8 cellular contexts compared by ENCODE assay signal in the genomic region with DNA sequence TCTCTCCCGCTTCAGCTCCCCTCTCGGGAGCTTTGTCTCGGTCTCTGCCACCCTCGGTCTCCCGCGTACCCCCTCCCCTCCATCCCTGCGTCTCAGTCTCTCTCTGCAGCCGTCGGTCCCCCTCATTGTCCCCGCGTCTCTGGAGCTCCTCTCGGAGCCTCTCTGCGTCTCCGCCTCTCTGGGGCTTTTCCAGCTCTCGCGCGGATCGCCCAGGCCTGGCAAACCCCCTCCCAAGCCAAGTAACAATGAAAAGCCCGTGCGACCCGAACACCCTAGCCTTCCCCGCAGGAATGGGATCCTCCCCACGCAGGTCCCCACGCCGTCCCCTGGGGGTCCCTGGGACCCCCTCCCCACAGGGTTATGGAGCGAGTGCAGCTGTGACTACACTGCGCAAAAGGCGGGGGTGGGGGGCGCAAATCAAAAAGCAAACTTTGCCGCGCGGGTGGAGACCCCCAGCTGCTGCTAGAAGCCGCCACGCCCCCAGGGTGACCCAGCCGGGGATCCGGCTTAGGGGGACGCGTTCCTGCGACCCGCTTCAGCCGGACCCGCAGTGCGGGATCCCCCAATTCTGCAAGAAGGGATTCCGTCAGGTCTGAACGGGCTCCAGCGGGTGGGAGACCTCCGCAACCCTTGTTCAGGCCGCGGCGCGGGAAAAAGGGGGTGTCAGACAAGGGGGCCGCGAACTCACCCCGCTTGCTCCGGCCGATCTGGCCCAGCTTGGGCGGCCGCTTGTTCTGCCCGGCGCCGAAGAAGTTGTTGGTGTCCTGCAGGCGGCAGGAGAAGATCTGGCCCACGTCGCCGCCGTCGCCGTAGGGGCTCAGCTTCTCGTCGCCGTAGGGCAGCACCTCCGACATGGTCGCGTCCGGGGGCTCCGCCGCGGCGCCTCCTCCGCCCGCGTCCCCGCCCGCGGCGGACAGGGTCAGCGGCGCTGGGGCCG. TPM values are rescaled to one million over a fixed set of nuclear protein-coding genes. Genes with fewer than 3 reads are reported as not detected.
DNase-seq lines count a peak whose midpoint lies in the region; ATAC-seq, FAIRE-seq and TF ChIP-seq lines count a peak whose summit lies in the region.

No MANE protein-coding gene starts in this region.

- H3K4me3 ChIP-seq in astrocyte of the cerebellum (ENCODE audit: low read depth, low read length) (peak overlapping the region; percentile 87), kidney epithelial cell (ENCODE audit: low read depth, low read length) (peak overlapping the region; percentile 92)

- no peak for TF ChIP-seq POLR2A in GM12891 (IDR thresholded peaks at IDR 0.05; ENCODE audit: low read depth, low read length)

- peak overlapping the region; percentile 95 for H3K27ac ChIP-seq in substantia nigra (ENCODE audit: low read depth, low read length, poor library complexity, severe bottlenecking)

- no peak for ATAC-seq in GM21786 (IDR thresholded peaks at IDR 0.05; ENCODE audit: unreplicated experiment)

- FAIRE-seq in GM12891 (lab: Jason Lieb, UNC), result no peak

- in situ Hi-C loops in astrocyte of the cerebellum (cut with HindIII; ENCODE audit: low sequenced_read_pairs), result no loop called here

- no peaks in the 10 kb centered on the region for H3K36me3 ChIP-seq in kidney epithelial cell (ENCODE audit: control insufficient read depth, insufficient read depth, low read length)

- H3K27me3 ChIP-seq in kidney epithelial cell (ENCODE audit: control insufficient read depth, insufficient read depth, low read length), result no peaks in the 10 kb centered on the region

- TF ChIP-seq CTCF in astrocyte of the cerebellum (IDR thresholded peaks at IDR 0.05; ENCODE audit: low read depth, low read length, missing control alignments) (no peak), kidney epithelial cell (IDR thresholded peaks at IDR 0.05; ENCODE audit: insufficient read depth, low read length, poor library complexity, severe bottlenecking) (no peak)

- DNase-seq in activated CD8-positive, alpha-beta memory T cell treated with anti-CD3 and anti-CD28 coated beads for 24 hours, result peak; percentile 68
- no peak for DNase-seq in activated CD8-positive, alpha-beta memory T cell treated with anti-CD3 and anti-CD28 coated beads, Interleukin-2, amount 50 U/mL, for 48 hours
- DNase-seq in astrocyte of the cerebellum (ENCODE audit: low read depth) (no peak), kidney epithelial cell (ENCODE audit: low read depth) (no peak), substantia nigra (lab: John Stamatoyannopoulos, UW) (peak in 14 of 49 donors; percentile 13 to 66 (median 36)), HuH-7.5 (ENCODE audit: low spot score) (no peak), GM12891 (ENCODE audit: insufficient read length, low spot score) (no peak)

TF ChIP-seq in GM12891, 5 proteins besides CTCF, POLR2A, EP300 and RAD21:
- no peak for TF ChIP-seq POU2F2 (IDR thresholded peaks at IDR 0.05; ENCODE audit: low read depth, low read length)
- TF ChIP-seq TAF1 (IDR thresholded peaks at IDR 0.05; ENCODE audit: low read depth, low read length), result no peak
- no peak for TF ChIP-seq POLR2AphosphoS5 (IDR thresholded peaks at IDR 0.05; ENCODE audit: low read depth, low read length)
- no peak for TF ChIP-seq SPI1 (IDR thresholded peaks at IDR 0.05; ENCODE audit: low read depth, low read length)
- no peak for TF ChIP-seq PAX5 (IDR thresholded peaks at IDR 0.05; ENCODE audit: insufficient read depth, low read length, severe bottlenecking)

RNA-seq across cellular contexts. Expression of a gene that starts 1.2 kb away (rescaled TPM):
- 39.8 and 42.6 TPM in 2 replicates for total RNA-seq in kidney epithelial cell
- polyA plus RNA-seq in GM12891 (2012; ENCODE audit: low read depth, missing spikeins), result 0.04 TPM

RNA-seq across cellular contexts. Expression of a gene that starts 23.2 kb away (rescaled TPM):
- 43.0 and 46.5 TPM in 2 replicates for total RNA-seq in kidney epithelial cell
- polyA plus RNA-seq in GM12891 (2012; ENCODE audit: low read depth, missing spikeins), result 15.9 TPM
